9 cellular contexts compared by ENCODE assay signal in the genomic region with DNA sequence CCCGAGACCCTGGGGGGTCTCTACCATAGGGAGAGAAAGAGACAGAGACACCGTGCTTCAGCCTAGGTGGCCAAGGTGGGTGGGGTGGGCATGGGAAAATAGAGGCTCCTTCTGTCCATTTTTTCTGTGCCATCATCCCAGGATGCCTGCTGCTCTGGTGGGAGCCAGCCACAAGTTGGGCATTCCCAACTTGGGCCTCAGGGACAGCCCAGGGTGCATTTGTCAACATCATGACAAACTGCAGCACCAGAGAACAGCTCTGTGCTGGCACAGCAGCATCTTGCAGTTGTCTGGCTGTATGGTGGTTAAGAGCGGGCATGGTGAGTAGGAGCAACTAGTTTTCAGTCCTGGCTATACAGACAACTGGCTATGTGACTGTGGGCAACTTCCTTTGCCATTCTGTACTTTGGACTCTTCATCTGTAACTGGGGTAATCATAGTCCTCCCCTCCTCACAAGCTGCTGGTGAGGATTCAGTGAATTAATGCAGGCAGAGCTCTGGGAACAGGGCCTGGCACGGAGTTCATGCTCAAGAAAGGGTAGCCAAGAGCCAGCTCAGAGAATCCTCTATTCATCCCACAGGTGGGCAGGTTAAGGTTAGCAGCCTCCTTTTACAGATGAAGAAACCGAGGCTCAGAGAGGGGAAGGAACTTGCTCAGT.
DNase-seq lines count a peak whose midpoint lies in the region; ATAC-seq and TF ChIP-seq lines count a peak whose summit lies in the region.
"Had no signal": no experiment of that assay in that cellular context is flagged by ENCODE, and none has a peak within 500 bp of the region (broad histone marks: within the 10 kb centered on the region; RNA-seq: fewer than 3 reads in every experiment).

No MANE protein-coding gene starts in this region.

- ATAC-seq in activated T-helper 17 cell treated with anti-CD3 and anti-CD28 coated beads, Interleukin-2, amount 50 U/mL, for 72 hours (replicated peaks): no peak

- H3K27ac Mint-ChIP-seq in CD4-positive, alpha-beta memory T cell: peak overlapping the region in 4 of 7 donors; percentile 39 to 75 (median 68)
- H3K27ac Mint-ChIP-seq in activated T-helper 17 cell treated with anti-CD3 and anti-CD28 coated beads, Interleukin-2, amount 50 U/mL, for 72 hours: no peak overlapping the region
- H3K27ac Mint-ChIP-seq: activated T-helper 2 cell treated with anti-CD3 and anti-CD28 coated beads, Interferon-gamma antibody, Interleukin-2, Interleukin-4, amounts not matched to agents 10 μg/mL and 5 μg/mL and 100 μg/mL, durations not matched to agents 14 hours and 24 hours and 36 hours had no signal

- no peak for TF ChIP-seq POLR2A in prostate gland (IDR thresholded peaks at IDR 0.05)

- in situ Hi-C loops in ACHN (cut with HindIII; ENCODE audit: low pct_ligation_motif_present, low pct_unique_long_range_greater_than_20kb, low sequenced_read_pairs): no loop called here

- H3K36me3 ChIP-seq in CD4-positive, alpha-beta memory T cell (ENCODE audit: insufficient read depth, low read length): no peaks in the 10 kb centered on the region
- H3K36me3 ChIP-seq in SK-N-MC (ENCODE audit: insufficient read depth, low read length): no peaks in the 10 kb centered on the region
- H3K36me3 ChIP-seq in iPS-18a (ENCODE audit: control insufficient read depth, low read depth, low read length): no peaks in the 10 kb centered on the region
- H3K36me3 ChIP-seq in prostate gland: no peaks in the 10 kb centered on the region

- POLR2A ChIA-PET in CD4-positive, alpha-beta memory T cell (lab: Charles Lee; ENCODE audit: partially characterized antibody): interaction anchor here (1.0 to 1.5 kb wide), 2 partner anchors 9 kb away, joined by 3 read pairs; no protein-coding TSS in a partner anchor

- no peaks in the 10 kb centered on the region for H3K9me3 ChIP-seq in CD4-positive, alpha-beta memory T cell (ENCODE audit: control insufficient read depth in 1 of 2, low read length in 2 of 2)
- H3K9me3 ChIP-seq in SK-N-MC (ENCODE audit: low read depth, low read length) (no peaks in the 10 kb centered on the region), iPS-18a (ENCODE audit: control insufficient read depth, low read depth, low read length) (no peaks in the 10 kb centered on the region), prostate gland (no peaks in the 10 kb centered on the region)

- TF ChIP-seq CTCF in prostate gland (IDR thresholded peaks at IDR 0.05): no peak

- H3K4me1 Mint-ChIP-seq in CD4-positive, alpha-beta memory T cell: peaks cover 7 to 36% (median 25%) of the 10 kb centered on the region in 4 donors
- H3K4me1 Mint-ChIP-seq in activated T-helper 17 cell treated with anti-CD3 and anti-CD28 coated beads, Interleukin-2, amount 50 U/mL, for 72 hours: peaks cover 5% of the 10 kb centered on the region

- DNase-seq in CD4-positive, alpha-beta memory T cell: no peak
- DNase-seq in SK-N-MC (ENCODE audit: low read depth, low spot score) (no peak), prostate gland (ENCODE audit: low spot score) (no peak), ACHN (no peak), AG20443 (ENCODE audit: low spot score) (no peak), NCI-H526 treated with DMSO at 0.1 percent for 48 hours (lab: John Stamatoyannopoulos, UW) (no peak)

- H3K9ac ChIP-seq in SK-N-MC (ENCODE audit: insufficient read length): peak overlapping the region; percentile 11
- no peak overlapping the region for H3K9ac ChIP-seq in iPS-18a (ENCODE audit: low read length)

- peak overlapping the region in 1 of 8 donors; percentile 3 for H3K4me3 Mint-ChIP-seq in CD4-positive, alpha-beta memory T cell
- no peak overlapping the region for H3K4me3 Mint-ChIP-seq in activated T-helper 17 cell treated with anti-CD3 and anti-CD28 coated beads, Interleukin-2, amount 50 U/mL, for 72 hours

- no peaks in the 10 kb centered on the region for H3K27me3 Mint-ChIP-seq in CD4-positive, alpha-beta memory T cell
- no peaks in the 10 kb centered on the region for H3K27me3 Mint-ChIP-seq in activated T-helper 17 cell treated with anti-CD3 and anti-CD28 coated beads, Interleukin-2, amount 50 U/mL, for 72 hours

- peaks cover 0 to 2% of the 10 kb centered on the region in 2 donors for H3K36me3 Mint-ChIP-seq in CD4-positive, alpha-beta memory T cell
- no peaks in the 10 kb centered on the region for H3K36me3 Mint-ChIP-seq in activated T-helper 17 cell treated with anti-CD3 and anti-CD28 coated beads, Interleukin-2, amount 50 U/mL, for 72 hours (ENCODE audit: low read depth)

- WGBS in prostate gland: 74% methylated on average over 5 of the region's 5 CpGs

- peaks cover 17% of the 10 kb centered on the region for H3K4me1 ChIP-seq in CD4-positive, alpha-beta memory T cell (ENCODE audit: insufficient read depth, low read length)
- H3K4me1 ChIP-seq in iPS-18a (ENCODE audit: control insufficient read depth, low read depth, low read length): peaks cover 10% of the 10 kb centered on the region
- peaks cover 18% of the 10 kb centered on the region for H3K4me1 ChIP-seq in prostate gland (replicated peaks)

- no peaks in the 10 kb centered on the region for H3K27me3 ChIP-seq in CD4-positive, alpha-beta memory T cell (ENCODE audit: insufficient read depth, low read length)
- H3K27me3 ChIP-seq in iPS-18a (ENCODE audit: control insufficient read depth, insufficient read depth, low read length) (peaks cover 14% of the 10 kb centered on the region), prostate gland (replicated peaks; ENCODE audit: insufficient read depth) (no peaks in the 10 kb centered on the region)

- intact Hi-C loops in CD4-positive, alpha-beta memory T cell (cut with micrococcal nuclease): no loop called here
- intact Hi-C loops in prostate gland (cut with DNase I): loop anchor here (5.0 kb wide), 1 partner anchor 37 kb away; no protein-coding TSS in a partner anchor

- CTCF ChIA-PET in CD4-positive, alpha-beta memory T cell (lab: Charles Lee; ENCODE audit: partially characterized antibody): interaction anchor here (0.8 kb wide), 1 partner anchor 20 kb away, joined by 3 read pairs; no protein-coding TSS in a partner anchor

- H3K9me3 Mint-ChIP-seq in CD4-positive, alpha-beta memory T cell: no peaks in the 10 kb centered on the region
- no peaks in the 10 kb centered on the region for H3K9me3 Mint-ChIP-seq in activated T-helper 17 cell treated with anti-CD3 and anti-CD28 coated beads, Interleukin-2, amount 50 U/mL, for 72 hours
- H3K9me3 Mint-ChIP-seq: activated T-helper 2 cell treated with anti-CD3 and anti-CD28 coated beads, Interferon-gamma antibody, Interleukin-2, Interleukin-4, amounts not matched to agents 10 μg/mL and 5 μg/mL and 100 μg/mL, durations not matched to agents 14 hours and 24 hours and 36 hours had no signal

- no peak overlapping the region for H3K27ac ChIP-seq in CD4-positive, alpha-beta memory T cell (ENCODE audit: low read depth, low read length)
- H3K27ac ChIP-seq in SK-N-MC (peak overlapping the region; percentile 65), iPS-18a (ENCODE audit: low read length) (no peak overlapping the region), prostate gland (peak overlapping the region; percentile 84 to 93)

- no peak overlapping the region for H3K4me3 ChIP-seq in CD4-positive, alpha-beta memory T cell (ENCODE audit: low read length in 2 of 2)
- H3K4me3 ChIP-seq in SK-N-MC: peak overlapping the region; percentile 64
- H3K4me3 ChIP-seq in iPS-18a (ENCODE audit: low read length): peak overlapping the region; percentile 49
- no peak overlapping the region for H3K4me3 ChIP-seq in prostate gland

Comparison
In these comparisons a context has a peak if more than half of its experiments do, and no peak if none do; other contexts are left out.
1. H3K27ac ChIP-seq: peak in SK-N-MC (single experiment) and prostate gland (2 of 2); none in CD4-positive, alpha-beta memory T cell (single experiment) and iPS-18a (single experiment).
2. H3K4me3 ChIP-seq: peak in SK-N-MC (single experiment) and iPS-18a (single experiment); none in CD4-positive, alpha-beta memory T cell (0 of 2) and prostate gland (0 of 2).